Comparison of ENCODE assay signal across 8 cellular contexts in the genomic region with DNA sequence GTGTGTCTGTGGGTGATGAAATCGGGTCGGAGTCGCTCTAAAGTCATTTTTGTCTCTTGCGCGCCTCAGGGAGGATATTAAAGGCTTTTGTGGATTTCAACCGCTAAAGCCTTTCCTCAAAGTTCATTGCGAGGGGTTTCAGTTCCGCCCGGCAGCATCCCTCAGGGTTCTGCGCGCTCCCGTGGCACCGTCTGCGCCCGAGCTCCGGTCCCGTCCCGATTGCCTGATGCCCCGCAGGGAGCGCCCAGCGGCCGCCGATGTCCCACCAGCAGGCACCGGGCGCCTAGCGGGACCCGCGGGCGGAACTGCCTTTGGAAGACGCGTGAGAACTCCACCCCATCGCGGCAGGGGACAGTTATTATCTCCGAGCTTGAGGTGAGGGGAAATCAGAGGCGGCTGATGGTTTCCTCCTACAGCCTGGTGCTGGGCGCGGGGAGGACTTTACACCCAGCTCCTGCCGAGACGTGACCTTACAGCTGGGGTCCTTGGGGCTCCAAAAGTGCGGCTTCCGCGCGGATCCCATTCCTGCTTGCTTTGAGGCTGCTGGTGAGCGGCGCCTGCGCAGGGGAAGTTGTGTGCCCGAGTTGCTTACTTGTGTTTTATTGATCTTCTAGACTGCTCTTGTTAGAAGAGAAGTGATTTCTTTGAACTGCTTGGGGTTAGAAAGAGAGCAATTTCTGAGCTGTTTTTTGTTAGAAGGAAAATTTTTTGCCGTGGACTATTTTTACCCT. TPM values are rescaled to one million over a fixed set of nuclear protein-coding genes. Genes with fewer than 3 reads are reported as not detected.
DNase-seq lines count a peak whose midpoint lies in the region; TF ChIP-seq lines count a peak whose summit lies in the region.

No MANE protein-coding gene starts in this region.

- H3K9me3 Mint-ChIP-seq in activated CD4-positive, alpha-beta memory T cell treated with anti-CD3 and anti-CD28 coated beads for 36 hours, result peaks cover 10% of the 10 kb centered on the region

- H3K27ac ChIP-seq in BLaER1 treated with 17β-estradiol and CSF1 and Interleukin-3, amounts not matched to agents 10 nM and 100 nM, result no peak overlapping the region
- H3K27ac ChIP-seq in HEK293 (ENCODE audit: extremely low read depth, low read depth, low read length), result no peak overlapping the region
- no peak overlapping the region for H3K27ac ChIP-seq in suprapubic skin

- no peaks in the 10 kb centered on the region for H3K36me3 ChIP-seq in BLaER1 treated with 17β-estradiol and CSF1 and Interleukin-3, amounts not matched to agents 10 nM and 100 nM
- H3K36me3 ChIP-seq in HEK293 (ENCODE audit: control insufficient read depth in 2 of 2, insufficient read depth in 1 of 2, low read length in 2 of 2) (no peaks in the 10 kb centered on the region), suprapubic skin (no peaks in the 10 kb centered on the region)

- H3K4me2 ChIP-seq in BLaER1 treated with 17β-estradiol and CSF1 and Interleukin-3, amounts not matched to agents 10 nM and 100 nM, result peak overlapping the region; percentile 78 to 97 (median 88)

- peaks cover 0 to 53% (median 37%) of the 10 kb centered on the region in 11 experiments; a peak in 18 of 22 replicates for H4K20me1 ChIP-seq in BLaER1 treated with 17β-estradiol and CSF1 and Interleukin-3, amounts not matched to agents 10 nM and 100 nM

- TF ChIP-seq CTCF in HEK293 (tag by site-specific recombination; IDR thresholded peaks at IDR 0.05) (peak; percentile 56), suprapubic skin (IDR thresholded peaks at IDR 0.05) (no peak)

- H3K36me3 Mint-ChIP-seq in activated CD4-positive, alpha-beta memory T cell treated with anti-CD3 and anti-CD28 coated beads for 36 hours, result peaks cover 6% of the 10 kb centered on the region

- H3K27me3 ChIP-seq in BLaER1 treated with 17β-estradiol and CSF1 and Interleukin-3, amounts not matched to agents 10 nM and 100 nM, result peaks cover 99 to 100% (median 100%) of the 10 kb centered on the region in 11 experiments
- peaks cover 100% of the 10 kb centered on the region for H3K27me3 ChIP-seq in suprapubic skin

- H3K4me3 Mint-ChIP-seq in activated CD4-positive, alpha-beta memory T cell treated with anti-CD3 and anti-CD28 coated beads for 36 hours, result peak overlapping the region; percentile 66

- peaks cover 22% of the 10 kb centered on the region for H3K4me1 Mint-ChIP-seq in activated CD4-positive, alpha-beta memory T cell treated with anti-CD3 and anti-CD28 coated beads for 36 hours (ENCODE audit: low read depth)

- WGBS in suprapubic skin, result 4% methylated on average over 13 of the region's 48 CpGs

- H3K4me1 ChIP-seq in BLaER1 treated with 17β-estradiol and CSF1 and Interleukin-3, amounts not matched to agents 10 nM and 100 nM, result peaks cover 19 to 27% (median 25%) of the 10 kb centered on the region in 10 experiments
- H3K4me1 ChIP-seq in HEK293 (ENCODE audit: control insufficient read depth, insufficient read depth, low read length), result peaks cover 6% of the 10 kb centered on the region
- peaks cover 19% of the 10 kb centered on the region for H3K4me1 ChIP-seq in suprapubic skin

- TF ChIP-seq POLR2A in suprapubic skin (IDR thresholded peaks at IDR 0.05), result no peak

- H3K27me3 Mint-ChIP-seq in activated CD4-positive, alpha-beta memory T cell treated with anti-CD3 and anti-CD28 coated beads for 36 hours, result peaks cover 80% of the 10 kb centered on the region

- H3K9ac ChIP-seq in BLaER1 treated with 17β-estradiol and CSF1 and Interleukin-3, amounts not matched to agents 10 nM and 100 nM, result peak overlapping the region in 4 of 11 experiments; percentile 1 to 38 (median 22); a peak in 3 of 22 replicates

- TF ChIP-seq EP300 in suprapubic skin (IDR thresholded peaks at IDR 0.05), result no peak

- peak overlapping the region; percentile 43 to 70 (median 55) for H3K4me3 ChIP-seq in BLaER1 treated with 17β-estradiol and CSF1 and Interleukin-3, amounts not matched to agents 10 nM and 100 nM
- H3K4me3 ChIP-seq in HEK293 (ENCODE audit: low read depth, low read length) (peak overlapping the region; percentile 47), suprapubic skin (peak overlapping the region; percentile 36)

- CTCF ChIA-PET in HEK293 (lab: Yijun Ruan, JAX), result interaction anchor here (0.5 to 1.6 kb wide), 9 partner anchors 16 to 888 kb away, joined by 3 to 7 read pairs (median 3); a partner anchor contains a TSS
- CTCF ChIA-PET in activated CD4-positive, alpha-beta memory T cell treated with anti-CD3 and anti-CD28 coated beads for 36 hours (lab: Charles Lee), result interaction anchor here (1.8 kb wide), 1 partner anchor 26 kb away, joined by 8 read pairs; no protein-coding TSS in a partner anchor

- intact Hi-C loops in activated CD4-positive, alpha-beta memory T cell treated with anti-CD3 and anti-CD28 coated beads for 36 hours (cut with micrococcal nuclease), result loop anchor here (1.0 kb wide), 2 partner anchors 10 to 28 kb away; a partner anchor contains a TSS

- POLR2A ChIA-PET in HEK293 (lab: Yijun Ruan, JAX), result interaction anchor here (0.8 to 2.8 kb wide), 2 partner anchors 27 to 78 kb away, joined by 4 to 11 read pairs; a partner anchor contains a TSS
- POLR2A ChIA-PET in activated CD4-positive, alpha-beta memory T cell treated with anti-CD3 and anti-CD28 coated beads for 36 hours (lab: Charles Lee), result interaction anchor here (0.9 to 1.2 kb wide), 2 partner anchors 9 to 27 kb away, joined by 3 read pairs; a partner anchor contains a TSS

- peak; percentile 46 for DNase-seq in activated CD4-positive, alpha-beta memory T cell treated with anti-CD3 and anti-CD28 coated beads for 36 hours
- DNase-seq in iPS-NIHi7 (ENCODE audit: extremely low spot score), result peak; percentile 40
- peak in 1 of 2 donors; percentile 58 for DNase-seq in suprapubic skin (ENCODE audit: low spot score in 2 of 2)
- no peak for DNase-seq in medulla oblongata (ENCODE audit: extremely low spot score)
- no peak for DNase-seq in DMS114 treated with DMSO at 0.1 percent for 48 hours (lab: John Stamatoyannopoulos, UW; ENCODE audit: unreplicated experiment)
- no peak for DNase-seq in Ammon's horn (ENCODE audit: low spot score)

- peak overlapping the region; percentile 11 for H3K27ac Mint-ChIP-seq in activated CD4-positive, alpha-beta memory T cell treated with anti-CD3 and anti-CD28 coated beads for 36 hours

- H3K9me3 ChIP-seq in BLaER1 treated with 17β-estradiol and CSF1 and Interleukin-3, amounts not matched to agents 10 nM and 100 nM (replicated peaks in 1 of 11), result peaks cover 20 to 34% (median 24%) of the 10 kb centered on the region in 11 experiments
- H3K9me3 ChIP-seq in HEK293 (ENCODE audit: control insufficient read depth, insufficient read depth, low read depth, low read length) (no peaks in the 10 kb centered on the region), suprapubic skin (no peaks in the 10 kb centered on the region)

TF ChIP-seq in HEK293, 187 proteins besides CTCF, POLR2A, EP300 and RAD21 (continues in another document):
- TF ChIP-seq ZNF629 (tag by site-specific recombination; IDR thresholded peaks at IDR 0.05) (no peak), GFI1B (tag by site-specific recombination; IDR thresholded peaks at IDR 0.05) (peak; percentile 38; the same call in 1 of the 2 replicates), ZFP69B (tag by site-specific recombination; IDR thresholded peaks at IDR 0.05) (0 out of 2 replicates have a peak, but pooled peaks have one; percentile 15), SP7 (tag by site-specific recombination; IDR thresholded peaks at IDR 0.05) (peak; percentile 69), ZNF174 (tag by site-specific recombination; IDR thresholded peaks at IDR 0.05) (no peak), ZNF391 (tag by site-specific recombination; IDR thresholded peaks at IDR 0.05; ENCODE audit: borderline replicate concordance, low read depth) (0 out of 2 replicates have a peak, but pooled peaks have one; percentile 33), ZNF791 (tag by site-specific recombination; IDR thresholded peaks at IDR 0.05) (no peak), ZBTB21 (tag by site-specific recombination; IDR thresholded peaks at IDR 0.05) (peak; percentile 20; the same call in 1 of the 2 replicates)
- TF ChIP-seq, protein P1, sequence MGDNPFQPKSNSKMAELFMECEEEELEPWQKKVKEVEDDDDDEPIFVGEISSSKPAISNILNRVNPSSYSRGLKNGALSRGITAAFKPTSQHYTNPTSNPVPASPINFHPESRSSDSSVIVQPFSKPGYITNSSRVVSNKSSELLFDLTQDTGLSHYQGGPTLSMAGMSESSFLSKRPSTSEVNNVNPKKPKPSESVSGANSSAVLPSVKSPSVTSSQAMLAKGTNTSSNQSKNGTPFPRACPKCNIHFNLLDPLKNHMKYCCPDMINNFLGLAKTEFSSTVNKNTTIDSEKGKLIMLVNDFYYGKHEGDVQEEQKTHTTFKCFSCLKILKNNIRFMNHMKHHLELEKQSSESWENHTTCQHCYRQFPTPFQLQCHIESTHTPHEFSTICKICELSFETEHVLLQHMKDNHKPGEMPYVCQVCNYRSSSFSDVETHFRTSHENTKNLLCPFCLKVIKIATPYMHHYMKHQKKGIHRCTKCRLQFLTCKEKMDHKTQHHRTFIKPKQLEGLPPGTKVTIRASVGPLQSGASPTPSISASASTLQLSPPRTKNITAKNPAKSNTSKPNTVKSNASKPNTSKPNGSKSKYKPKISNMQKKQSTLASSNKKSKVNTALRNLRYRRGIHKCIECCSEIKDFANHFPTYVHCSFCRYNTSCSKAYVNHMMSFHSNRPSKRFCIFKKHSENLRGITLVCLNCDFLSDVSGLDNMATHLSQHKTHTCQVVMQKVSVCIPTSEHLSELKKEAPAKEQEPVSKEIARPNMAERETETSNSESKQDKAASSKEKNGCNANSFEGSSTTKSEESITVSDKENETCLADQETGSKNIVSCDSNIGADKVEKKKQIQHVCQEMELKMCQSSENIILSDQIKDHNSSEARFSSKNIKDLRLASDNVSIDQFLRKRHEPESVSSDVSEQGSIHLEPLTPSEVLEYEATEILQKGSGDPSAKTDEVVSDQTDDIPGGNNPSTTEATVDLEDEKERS (tag by site-specific recombination; IDR thresholded peaks at IDR 0.05), result no peak

RNA-seq across cellular contexts. Expression of a gene that starts 27.1 kb away (rescaled TPM):
- total RNA-seq in activated CD4-positive, alpha-beta memory T cell treated with anti-CD3 and anti-CD28 coated beads for 36 hours, result 1 to 10 TPM; 1.8 to 2.2 TPM
- under 1 TPM in 2 of 4 donors, not detected in 2; 0.34 to 0.47 TPM for total RNA-seq in suprapubic skin

RNA-seq across cellular contexts. Expression of a gene that starts 34.5 kb away (rescaled TPM):
- total RNA-seq in activated CD4-positive, alpha-beta memory T cell treated with anti-CD3 and anti-CD28 coated beads for 36 hours, result not detected
- total RNA-seq in suprapubic skin, result 1 to 10 TPM; 1.6 to 8.0 (median 4.2) TPM

RNA-seq across cellular contexts. Expression of a gene that starts 49.0 kb away (rescaled TPM):
- total RNA-seq in activated CD4-positive, alpha-beta memory T cell treated with anti-CD3 and anti-CD28 coated beads for 36 hours, result 1 to 10 TPM in 1 of 2 experiments, under 1 TPM in 1; 0.90 to 1.2 TPM
- under 1 TPM in 2 of 4 donors, not detected in 2; 0.76 to 0.95 TPM for total RNA-seq in suprapubic skin

Comparison
In these comparisons a context has a peak if more than half of its experiments do, and no peak if none do; other contexts are left out.
1. DNase-seq: peak in activated CD4-positive, alpha-beta memory T cell treated with anti-CD3 and anti-CD28 coated beads for 36 hours (single experiment) and iPS-NIHi7 (single experiment); none in medulla oblongata (single experiment), DMS114 treated with DMSO at 0.1 percent for 48 hours (single experiment) and Ammon's horn (single experiment).
2. Peak in every context shown above with its lines, with median percentiles within 50 percentile points of each other: H3K4me3 ChIP-seq.